1 cellular context compared by ENCODE assay signal in genomic region chr13:79525051-79525450, GRCh38.
TF ChIP-seq lines count a peak whose summit lies in the region.

No MANE protein-coding gene starts in this region.

TF ChIP-seq in HepG2, 621 proteins besides CTCF, POLR2A, EP300 and RAD21 (continued from another document):
- TF ChIP-seq PAF1 (CRISPR knock-in tag; IDR thresholded peaks at IDR 0.05): no peak
- TF ChIP-seq ZNF138 (CRISPR knock-in tag; IDR thresholded peaks at IDR 0.05; ENCODE audit: low read depth): no peak
- TF ChIP-seq ZMAT5 (CRISPR knock-in tag; IDR thresholded peaks at IDR 0.05; ENCODE audit: borderline replicate concordance, low read depth): no peak
- TF ChIP-seq ZBTB49 (CRISPR knock-in tag; IDR thresholded peaks at IDR 0.05; ENCODE audit: borderline replicate concordance): no peak
- no peak for TF ChIP-seq GPN1 (CRISPR knock-in tag; IDR thresholded peaks at IDR 0.05; ENCODE audit: borderline replicate concordance)
- no peak for TF ChIP-seq ZFP36L1 (CRISPR knock-in tag; IDR thresholded peaks at IDR 0.05)
